1 cellular context compared by ENCODE assay signal in the genomic region with DNA sequence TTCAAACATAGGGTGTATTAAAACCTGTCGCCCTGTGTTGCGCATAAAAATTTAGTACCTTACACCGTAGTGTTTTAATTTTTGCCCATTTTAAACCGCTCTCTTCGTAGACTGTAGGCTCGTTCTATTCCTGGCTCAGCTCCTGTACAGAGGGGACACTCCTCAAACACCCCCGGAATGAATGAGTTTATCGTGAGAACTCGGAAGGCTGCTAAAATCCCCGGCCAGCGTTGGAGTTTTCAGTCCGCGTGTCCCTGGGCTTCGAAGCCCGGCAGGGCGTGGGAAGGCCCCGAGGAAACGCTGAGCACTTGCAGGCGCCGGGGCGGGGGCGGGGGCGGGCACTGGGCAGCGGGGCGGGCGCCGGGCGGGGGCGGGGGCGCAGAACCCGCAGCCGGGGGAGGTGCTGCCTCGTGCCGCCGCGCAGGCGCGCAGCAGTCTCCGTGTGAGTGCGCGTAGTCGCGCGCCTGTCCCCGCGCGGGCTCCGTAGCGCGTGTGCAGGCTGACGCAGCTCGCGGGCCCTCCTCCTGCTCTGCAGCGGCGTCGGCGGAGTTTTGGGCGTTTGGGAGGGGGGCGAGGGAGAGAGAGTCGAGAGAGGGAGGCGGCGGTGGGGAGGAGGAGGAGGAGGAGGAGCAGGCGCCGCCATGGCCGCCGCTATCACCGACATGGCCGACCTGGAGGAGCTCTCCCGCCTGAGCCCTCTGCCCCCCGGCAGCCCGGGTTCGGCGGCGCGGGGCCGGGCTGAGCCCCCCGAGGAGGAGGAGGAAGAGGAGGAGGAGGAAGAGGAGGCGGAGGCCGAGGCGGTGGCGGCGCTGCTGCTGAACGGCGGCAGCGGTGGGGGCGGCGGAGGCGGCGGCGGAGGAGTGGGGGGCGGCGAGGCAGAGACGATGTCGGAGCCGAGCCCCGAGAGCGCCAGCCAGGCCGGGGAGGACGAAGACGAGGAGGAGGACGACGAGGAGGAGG.
TF ChIP-seq lines count a peak whose summit lies in the region.

A gene with protein sequence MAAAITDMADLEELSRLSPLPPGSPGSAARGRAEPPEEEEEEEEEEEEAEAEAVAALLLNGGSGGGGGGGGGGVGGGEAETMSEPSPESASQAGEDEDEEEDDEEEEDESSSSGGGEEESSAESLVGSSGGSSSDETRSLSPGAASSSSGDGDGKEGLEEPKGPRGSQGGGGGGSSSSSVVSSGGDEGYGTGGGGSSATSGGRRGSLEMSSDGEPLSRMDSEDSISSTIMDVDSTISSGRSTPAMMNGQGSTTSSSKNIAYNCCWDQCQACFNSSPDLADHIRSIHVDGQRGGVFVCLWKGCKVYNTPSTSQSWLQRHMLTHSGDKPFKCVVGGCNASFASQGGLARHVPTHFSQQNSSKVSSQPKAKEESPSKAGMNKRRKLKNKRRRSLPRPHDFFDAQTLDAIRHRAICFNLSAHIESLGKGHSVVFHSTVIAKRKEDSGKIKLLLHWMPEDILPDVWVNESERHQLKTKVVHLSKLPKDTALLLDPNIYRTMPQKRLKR (plus strand): TSS at position 434 of the 960 bp plus-strand sequence. CDS start 208 bp downstream, at position 642.

TF ChIP-seq in K562, 482 proteins besides CTCF, POLR2A, EP300 and RAD21 (continued from another document and continues in another):
- TF ChIP-seq, protein P1, sequence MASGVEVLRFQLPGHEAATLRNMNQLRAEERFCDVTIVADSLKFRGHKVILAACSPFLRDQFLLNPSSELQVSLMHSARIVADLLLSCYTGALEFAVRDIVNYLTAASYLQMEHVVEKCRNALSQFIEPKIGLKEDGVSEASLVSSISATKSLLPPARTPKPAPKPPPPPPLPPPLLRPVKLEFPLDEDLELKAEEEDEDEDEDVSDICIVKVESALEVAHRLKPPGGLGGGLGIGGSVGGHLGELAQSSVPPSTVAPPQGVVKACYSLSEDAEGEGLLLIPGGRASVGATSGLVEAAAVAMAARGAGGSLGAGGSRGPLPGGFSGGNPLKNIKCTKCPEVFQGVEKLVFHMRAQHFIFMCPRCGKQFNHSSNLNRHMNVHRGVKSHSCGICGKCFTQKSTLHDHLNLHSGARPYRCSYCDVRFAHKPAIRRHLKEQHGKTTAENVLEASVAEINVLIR (CRISPR knock-in tag; IDR thresholded peaks at IDR 0.05) = 0 out of 2 replicates have a peak, but pooled peaks have one; percentile 39
- TF ChIP-seq CHD2 (IDR thresholded peaks at IDR 0.05; ENCODE audit: low read depth, low read length) (peak; percentile 62; the same call in 1 of the 2 replicates), ZBED1 (IDR thresholded peaks at IDR 0.05) (no peak), C11orf30 (IDR thresholded peaks at IDR 0.05; ENCODE audit: low read depth) (no peak), ZNF77 (CRISPR knock-in tag; IDR thresholded peaks at IDR 0.05) (no peak), ARNT (IDR thresholded peaks at IDR 0.05) (no peak), KDM5B (IDR thresholded peaks at IDR 0.05; ENCODE audit: insufficient replicate concordance, low read depth, low read length) (peak; percentile 37), RBBP5 (IDR thresholded peaks at IDR 0.05; ENCODE audit: borderline replicate concordance, insufficient read depth, low read length, poor library complexity, severe bottlenecking) (no peak), RAD51 (IDR thresholded peaks at IDR 0.05; ENCODE audit: borderline replicate concordance, low read depth) (no peak), GABPB2 (CRISPR knock-in tag; conservative IDR thresholded peaks at IDR 0.05) (no peak), L3MBTL2 (IDR thresholded peaks at IDR 0.05) (peak; percentile 100), POU5F1 (IDR thresholded peaks at IDR 0.05; ENCODE audit: borderline replicate concordance, low read depth, low read length, partially characterized antibody) (peak; percentile 43), RNF2 (IDR thresholded peaks at IDR 0.05) (peak; percentile 86), KLF16 (IDR thresholded peaks at IDR 0.05) (no peak), MEIS2 (IDR thresholded peaks at IDR 0.05; ENCODE audit: partially characterized antibody) (peak; percentile 33), TRIM24 (IDR thresholded peaks at IDR 0.05) (no peak), PCBP1 (IDR thresholded peaks at IDR 0.05; ENCODE audit: low read depth, low read length, poor library complexity, severe bottlenecking) (peak; percentile 85), U2AF1 (optimal IDR thresholded peaks at IDR 0.05; ENCODE audit: low read depth, low read length) (no peak), NONO (IDR thresholded peaks at IDR 0.05; ENCODE audit: low read depth in 2 of 2, low read length in 1 of 2) (0 out of 4 replicates have a peak, but pooled peaks have one; percentile 19 to 35), HMG20B (CRISPR knock-in tag; IDR thresholded peaks at IDR 0.05) (no peak), LCOR (CRISPR knock-in tag; IDR thresholded peaks at IDR 0.05) (no peak; the same call in 1 of the 2 replicates), TBP (optimal IDR thresholded peaks at IDR 0.05; ENCODE audit: low read depth, low read length) (peak; percentile 57), HDAC8 (tag; IDR thresholded peaks at IDR 0.05) (no peak), MEF2A (IDR thresholded peaks at IDR 0.05; ENCODE audit: control insufficient read depth, low read depth, low read length) (no peak), EGR1 (conservative IDR thresholded peaks at IDR 0.05) (peak; percentile 86), RBM14 (IDR thresholded peaks at IDR 0.05; ENCODE audit: borderline replicate concordance, insufficient read depth, low read depth, low read length) (no peak), HNRNPLL (IDR thresholded peaks at IDR 0.05; ENCODE audit: low read depth, low read length, poor library complexity, severe bottlenecking) (peak; percentile 92), HDAC1 (IDR thresholded peaks at IDR 0.05) (peak in 1 of 2 experiments; percentile 39; a peak in 1 of 4 replicates)
- TF ChIP-seq, protein P2, sequence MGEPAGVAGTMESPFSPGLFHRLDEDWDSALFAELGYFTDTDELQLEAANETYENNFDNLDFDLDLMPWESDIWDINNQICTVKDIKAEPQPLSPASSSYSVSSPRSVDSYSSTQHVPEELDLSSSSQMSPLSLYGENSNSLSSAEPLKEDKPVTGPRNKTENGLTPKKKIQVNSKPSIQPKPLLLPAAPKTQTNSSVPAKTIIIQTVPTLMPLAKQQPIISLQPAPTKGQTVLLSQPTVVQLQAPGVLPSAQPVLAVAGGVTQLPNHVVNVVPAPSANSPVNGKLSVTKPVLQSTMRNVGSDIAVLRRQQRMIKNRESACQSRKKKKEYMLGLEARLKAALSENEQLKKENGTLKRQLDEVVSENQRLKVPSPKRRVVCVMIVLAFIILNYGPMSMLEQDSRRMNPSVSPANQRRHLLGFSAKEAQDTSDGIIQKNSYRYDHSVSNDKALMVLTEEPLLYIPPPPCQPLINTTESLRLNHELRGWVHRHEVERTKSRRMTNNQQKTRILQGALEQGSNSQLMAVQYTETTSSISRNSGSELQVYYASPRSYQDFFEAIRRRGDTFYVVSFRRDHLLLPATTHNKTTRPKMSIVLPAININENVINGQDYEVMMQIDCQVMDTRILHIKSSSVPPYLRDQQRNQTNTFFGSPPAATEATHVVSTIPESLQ (CRISPR knock-in tag; IDR thresholded peaks at IDR 0.05) = 0 out of 2 replicates have a peak, but pooled peaks have one; percentile 73
- TF ChIP-seq, protein P3, sequence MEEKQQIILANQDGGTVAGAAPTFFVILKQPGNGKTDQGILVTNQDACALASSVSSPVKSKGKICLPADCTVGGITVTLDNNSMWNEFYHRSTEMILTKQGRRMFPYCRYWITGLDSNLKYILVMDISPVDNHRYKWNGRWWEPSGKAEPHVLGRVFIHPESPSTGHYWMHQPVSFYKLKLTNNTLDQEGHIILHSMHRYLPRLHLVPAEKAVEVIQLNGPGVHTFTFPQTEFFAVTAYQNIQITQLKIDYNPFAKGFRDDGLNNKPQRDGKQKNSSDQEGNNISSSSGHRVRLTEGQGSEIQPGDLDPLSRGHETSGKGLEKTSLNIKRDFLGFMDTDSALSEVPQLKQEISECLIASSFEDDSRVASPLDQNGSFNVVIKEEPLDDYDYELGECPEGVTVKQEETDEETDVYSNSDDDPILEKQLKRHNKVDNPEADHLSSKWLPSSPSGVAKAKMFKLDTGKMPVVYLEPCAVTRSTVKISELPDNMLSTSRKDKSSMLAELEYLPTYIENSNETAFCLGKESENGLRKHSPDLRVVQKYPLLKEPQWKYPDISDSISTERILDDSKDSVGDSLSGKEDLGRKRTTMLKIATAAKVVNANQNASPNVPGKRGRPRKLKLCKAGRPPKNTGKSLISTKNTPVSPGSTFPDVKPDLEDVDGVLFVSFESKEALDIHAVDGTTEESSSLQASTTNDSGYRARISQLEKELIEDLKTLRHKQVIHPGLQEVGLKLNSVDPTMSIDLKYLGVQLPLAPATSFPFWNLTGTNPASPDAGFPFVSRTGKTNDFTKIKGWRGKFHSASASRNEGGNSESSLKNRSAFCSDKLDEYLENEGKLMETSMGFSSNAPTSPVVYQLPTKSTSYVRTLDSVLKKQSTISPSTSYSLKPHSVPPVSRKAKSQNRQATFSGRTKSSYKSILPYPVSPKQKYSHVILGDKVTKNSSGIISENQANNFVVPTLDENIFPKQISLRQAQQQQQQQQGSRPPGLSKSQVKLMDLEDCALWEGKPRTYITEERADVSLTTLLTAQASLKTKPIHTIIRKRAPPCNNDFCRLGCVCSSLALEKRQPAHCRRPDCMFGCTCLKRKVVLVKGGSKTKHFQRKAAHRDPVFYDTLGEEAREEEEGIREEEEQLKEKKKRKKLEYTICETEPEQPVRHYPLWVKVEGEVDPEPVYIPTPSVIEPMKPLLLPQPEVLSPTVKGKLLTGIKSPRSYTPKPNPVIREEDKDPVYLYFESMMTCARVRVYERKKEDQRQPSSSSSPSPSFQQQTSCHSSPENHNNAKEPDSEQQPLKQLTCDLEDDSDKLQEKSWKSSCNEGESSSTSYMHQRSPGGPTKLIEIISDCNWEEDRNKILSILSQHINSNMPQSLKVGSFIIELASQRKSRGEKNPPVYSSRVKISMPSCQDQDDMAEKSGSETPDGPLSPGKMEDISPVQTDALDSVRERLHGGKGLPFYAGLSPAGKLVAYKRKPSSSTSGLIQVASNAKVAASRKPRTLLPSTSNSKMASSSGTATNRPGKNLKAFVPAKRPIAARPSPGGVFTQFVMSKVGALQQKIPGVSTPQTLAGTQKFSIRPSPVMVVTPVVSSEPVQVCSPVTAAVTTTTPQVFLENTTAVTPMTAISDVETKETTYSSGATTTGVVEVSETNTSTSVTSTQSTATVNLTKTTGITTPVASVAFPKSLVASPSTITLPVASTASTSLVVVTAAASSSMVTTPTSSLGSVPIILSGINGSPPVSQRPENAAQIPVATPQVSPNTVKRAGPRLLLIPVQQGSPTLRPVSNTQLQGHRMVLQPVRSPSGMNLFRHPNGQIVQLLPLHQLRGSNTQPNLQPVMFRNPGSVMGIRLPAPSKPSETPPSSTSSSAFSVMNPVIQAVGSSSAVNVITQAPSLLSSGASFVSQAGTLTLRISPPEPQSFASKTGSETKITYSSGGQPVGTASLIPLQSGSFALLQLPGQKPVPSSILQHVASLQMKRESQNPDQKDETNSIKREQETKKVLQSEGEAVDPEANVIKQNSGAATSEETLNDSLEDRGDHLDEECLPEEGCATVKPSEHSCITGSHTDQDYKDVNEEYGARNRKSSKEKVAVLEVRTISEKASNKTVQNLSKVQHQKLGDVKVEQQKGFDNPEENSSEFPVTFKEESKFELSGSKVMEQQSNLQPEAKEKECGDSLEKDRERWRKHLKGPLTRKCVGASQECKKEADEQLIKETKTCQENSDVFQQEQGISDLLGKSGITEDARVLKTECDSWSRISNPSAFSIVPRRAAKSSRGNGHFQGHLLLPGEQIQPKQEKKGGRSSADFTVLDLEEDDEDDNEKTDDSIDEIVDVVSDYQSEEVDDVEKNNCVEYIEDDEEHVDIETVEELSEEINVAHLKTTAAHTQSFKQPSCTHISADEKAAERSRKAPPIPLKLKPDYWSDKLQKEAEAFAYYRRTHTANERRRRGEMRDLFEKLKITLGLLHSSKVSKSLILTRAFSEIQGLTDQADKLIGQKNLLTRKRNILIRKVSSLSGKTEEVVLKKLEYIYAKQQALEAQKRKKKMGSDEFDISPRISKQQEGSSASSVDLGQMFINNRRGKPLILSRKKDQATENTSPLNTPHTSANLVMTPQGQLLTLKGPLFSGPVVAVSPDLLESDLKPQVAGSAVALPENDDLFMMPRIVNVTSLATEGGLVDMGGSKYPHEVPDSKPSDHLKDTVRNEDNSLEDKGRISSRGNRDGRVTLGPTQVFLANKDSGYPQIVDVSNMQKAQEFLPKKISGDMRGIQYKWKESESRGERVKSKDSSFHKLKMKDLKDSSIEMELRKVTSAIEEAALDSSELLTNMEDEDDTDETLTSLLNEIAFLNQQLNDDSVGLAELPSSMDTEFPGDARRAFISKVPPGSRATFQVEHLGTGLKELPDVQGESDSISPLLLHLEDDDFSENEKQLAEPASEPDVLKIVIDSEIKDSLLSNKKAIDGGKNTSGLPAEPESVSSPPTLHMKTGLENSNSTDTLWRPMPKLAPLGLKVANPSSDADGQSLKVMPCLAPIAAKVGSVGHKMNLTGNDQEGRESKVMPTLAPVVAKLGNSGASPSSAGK (IDR thresholded peaks at IDR 0.05) = peak; percentile 98
- TF ChIP-seq, protein P4, sequence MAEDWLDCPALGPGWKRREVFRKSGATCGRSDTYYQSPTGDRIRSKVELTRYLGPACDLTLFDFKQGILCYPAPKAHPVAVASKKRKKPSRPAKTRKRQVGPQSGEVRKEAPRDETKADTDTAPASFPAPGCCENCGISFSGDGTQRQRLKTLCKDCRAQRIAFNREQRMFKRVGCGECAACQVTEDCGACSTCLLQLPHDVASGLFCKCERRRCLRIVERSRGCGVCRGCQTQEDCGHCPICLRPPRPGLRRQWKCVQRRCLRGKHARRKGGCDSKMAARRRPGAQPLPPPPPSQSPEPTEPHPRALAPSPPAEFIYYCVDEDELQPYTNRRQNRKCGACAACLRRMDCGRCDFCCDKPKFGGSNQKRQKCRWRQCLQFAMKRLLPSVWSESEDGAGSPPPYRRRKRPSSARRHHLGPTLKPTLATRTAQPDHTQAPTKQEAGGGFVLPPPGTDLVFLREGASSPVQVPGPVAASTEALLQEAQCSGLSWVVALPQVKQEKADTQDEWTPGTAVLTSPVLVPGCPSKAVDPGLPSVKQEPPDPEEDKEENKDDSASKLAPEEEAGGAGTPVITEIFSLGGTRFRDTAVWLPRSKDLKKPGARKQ (CRISPR knock-in tag; IDR thresholded peaks at IDR 0.05) = peak; percentile 98
- TF ChIP-seq, protein P5, sequence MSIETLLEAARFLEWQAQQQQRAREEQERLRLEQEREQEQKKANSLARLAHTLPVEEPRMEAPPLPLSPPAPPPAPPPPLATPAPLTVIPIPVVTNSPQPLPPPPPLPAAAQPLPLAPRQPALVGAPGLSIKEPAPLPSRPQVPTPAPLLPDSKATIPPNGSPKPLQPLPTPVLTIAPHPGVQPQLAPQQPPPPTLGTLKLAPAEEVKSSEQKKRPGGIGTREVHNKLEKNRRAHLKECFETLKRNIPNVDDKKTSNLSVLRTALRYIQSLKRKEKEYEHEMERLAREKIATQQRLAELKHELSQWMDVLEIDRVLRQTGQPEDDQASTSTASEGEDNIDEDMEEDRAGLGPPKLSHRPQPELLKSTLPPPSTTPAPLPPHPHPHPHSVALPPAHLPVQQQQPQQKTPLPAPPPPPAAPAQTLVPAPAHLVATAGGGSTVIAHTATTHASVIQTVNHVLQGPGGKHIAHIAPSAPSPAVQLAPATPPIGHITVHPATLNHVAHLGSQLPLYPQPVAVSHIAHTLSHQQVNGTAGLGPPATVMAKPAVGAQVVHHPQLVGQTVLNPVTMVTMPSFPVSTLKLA (conservative IDR thresholded peaks at IDR 0.05) = peak; percentile 42 to 69; a peak in 2 of 4 replicates
